11 cellular contexts compared by ENCODE assay signal in the genomic region with DNA sequence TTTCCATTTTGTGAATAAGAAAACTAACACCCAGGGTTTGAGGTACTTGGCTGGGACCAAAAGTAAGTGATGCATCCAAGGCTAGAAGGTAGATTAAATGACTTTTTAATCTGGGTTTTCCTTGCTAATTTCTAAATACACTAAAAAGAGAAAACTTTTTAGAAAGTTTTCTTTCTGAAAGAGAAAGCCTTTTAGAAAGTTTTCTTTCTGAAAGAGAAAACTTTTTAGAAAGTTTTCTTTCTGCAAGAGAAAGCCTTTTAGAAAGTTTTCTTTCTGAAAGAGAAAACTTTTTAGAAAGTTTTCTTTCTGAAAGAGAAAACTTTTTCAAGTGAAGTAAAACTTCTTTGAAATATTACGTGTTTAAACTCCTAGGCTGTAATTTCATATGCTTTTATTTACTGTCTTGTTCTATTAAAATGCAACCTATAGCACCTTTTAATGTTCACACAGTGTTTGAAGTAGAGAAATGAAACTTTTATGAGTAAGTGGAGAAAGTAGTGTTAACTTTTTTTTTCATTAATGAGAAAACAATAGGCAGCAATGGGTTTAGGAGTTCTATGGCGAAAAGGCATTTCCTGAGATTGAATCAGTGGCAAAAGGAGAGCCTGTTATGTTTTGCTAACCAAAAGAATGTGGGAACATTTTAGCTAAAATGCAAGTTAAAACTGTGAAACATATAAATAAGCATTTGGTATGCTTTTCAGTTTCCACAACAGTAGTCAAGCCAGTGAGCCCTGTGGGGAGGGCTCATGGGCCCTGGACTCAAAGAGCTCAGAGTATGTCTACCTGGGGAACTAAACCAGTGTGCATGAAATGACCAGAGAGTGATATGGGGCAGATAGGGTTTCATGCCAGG.
DNase-seq lines count a peak whose midpoint lies in the region; ATAC-seq, FAIRE-seq and TF ChIP-seq lines count a peak whose summit lies in the region.
"Had no signal": no experiment of that assay in that cellular context is flagged by ENCODE, and none has a peak within 500 bp of the region (broad histone marks: within the 10 kb centered on the region; RNA-seq: fewer than 3 reads in every experiment).

No MANE protein-coding gene starts in this region.

- peak; percentile 23 for DNase-seq in AG20443 (ENCODE audit: low spot score)
- DNase-seq in GM12891 (ENCODE audit: insufficient read length, low spot score) = no peak
- DNase-seq in frontal cortex (ENCODE audit: low spot score in 2 of 2) = no peak
- DNase-seq in GM20000 (ENCODE audit: low spot score) = no peak
- DNase-seq in stimulated activated CD4-positive, alpha-beta T cell treated with anti-CD3 and anti-CD28 coated beads, Interleukin-4, amount 100 ng/mL, for 4 hours = no peak
- DNase-seq: NCI-H1092 had no signal

- H3K4me1 Mint-ChIP-seq in activated T-helper 17 cell treated with anti-CD3 and anti-CD28 coated beads, Interleukin-2, amount 50 U/mL, for 72 hours = peaks cover 38% of the 10 kb centered on the region

- H3K27ac Mint-ChIP-seq in activated T-helper 17 cell treated with anti-CD3 and anti-CD28 coated beads, Interleukin-2, amount 50 U/mL, for 72 hours = peak overlapping the region; percentile 43

- TF ChIP-seq CTCF in GM20000 (IDR thresholded peaks at IDR 0.05; ENCODE audit: extremely low read depth, missing control alignments) = no peak

- FAIRE-seq in GM12891 (lab: Jason Lieb, UNC) (no peak), frontal cortex (lab: Jason Lieb, UNC) (peak; percentile 8)
- FAIRE-seq: D721Med, H1 had no signal

- H3K9me3 Mint-ChIP-seq in activated T-helper 17 cell treated with anti-CD3 and anti-CD28 coated beads, Interleukin-2, amount 50 U/mL, for 72 hours = peaks cover 5% of the 10 kb centered on the region

- no peaks in the 10 kb centered on the region for H3K27me3 Mint-ChIP-seq in activated T-helper 17 cell treated with anti-CD3 and anti-CD28 coated beads, Interleukin-2, amount 50 U/mL, for 72 hours

- no peak for TF ChIP-seq POLR2A in GM12891 (IDR thresholded peaks at IDR 0.05; ENCODE audit: low read depth, low read length)

- no peaks in the 10 kb centered on the region for H3K36me3 Mint-ChIP-seq in activated T-helper 17 cell treated with anti-CD3 and anti-CD28 coated beads, Interleukin-2, amount 50 U/mL, for 72 hours (ENCODE audit: low read depth)

- peak; percentile 47 for ATAC-seq in activated T-helper 17 cell treated with anti-CD3 and anti-CD28 coated beads, Interleukin-2, amount 50 U/mL, for 72 hours (replicated peaks)
- ATAC-seq in HG03095 (IDR thresholded peaks at IDR 0.05; ENCODE audit: unreplicated experiment) = no peak
- ATAC-seq in GM19023 (IDR thresholded peaks at IDR 0.05; ENCODE audit: unreplicated experiment) = no peak

- H3K4me3 Mint-ChIP-seq in activated T-helper 17 cell treated with anti-CD3 and anti-CD28 coated beads, Interleukin-2, amount 50 U/mL, for 72 hours = peak overlapping the region; percentile 47

TF ChIP-seq in GM12891, 5 proteins besides CTCF, POLR2A, EP300 and RAD21:
- no peak for TF ChIP-seq SPI1 (IDR thresholded peaks at IDR 0.05; ENCODE audit: low read depth, low read length)
- 0 out of 2 replicates have a peak, but pooled peaks have one; percentile 10 for TF ChIP-seq TAF1 (IDR thresholded peaks at IDR 0.05; ENCODE audit: low read depth, low read length)
- no peak for TF ChIP-seq POU2F2 (IDR thresholded peaks at IDR 0.05; ENCODE audit: low read depth, low read length)
- TF ChIP-seq PAX5 (IDR thresholded peaks at IDR 0.05; ENCODE audit: insufficient read depth, low read length, severe bottlenecking) = no peak
TF ChIP-seq in GM12891: peak in this region for 1.
